Comparison of ENCODE assay signal across 8 cellular contexts in the genomic region with DNA sequence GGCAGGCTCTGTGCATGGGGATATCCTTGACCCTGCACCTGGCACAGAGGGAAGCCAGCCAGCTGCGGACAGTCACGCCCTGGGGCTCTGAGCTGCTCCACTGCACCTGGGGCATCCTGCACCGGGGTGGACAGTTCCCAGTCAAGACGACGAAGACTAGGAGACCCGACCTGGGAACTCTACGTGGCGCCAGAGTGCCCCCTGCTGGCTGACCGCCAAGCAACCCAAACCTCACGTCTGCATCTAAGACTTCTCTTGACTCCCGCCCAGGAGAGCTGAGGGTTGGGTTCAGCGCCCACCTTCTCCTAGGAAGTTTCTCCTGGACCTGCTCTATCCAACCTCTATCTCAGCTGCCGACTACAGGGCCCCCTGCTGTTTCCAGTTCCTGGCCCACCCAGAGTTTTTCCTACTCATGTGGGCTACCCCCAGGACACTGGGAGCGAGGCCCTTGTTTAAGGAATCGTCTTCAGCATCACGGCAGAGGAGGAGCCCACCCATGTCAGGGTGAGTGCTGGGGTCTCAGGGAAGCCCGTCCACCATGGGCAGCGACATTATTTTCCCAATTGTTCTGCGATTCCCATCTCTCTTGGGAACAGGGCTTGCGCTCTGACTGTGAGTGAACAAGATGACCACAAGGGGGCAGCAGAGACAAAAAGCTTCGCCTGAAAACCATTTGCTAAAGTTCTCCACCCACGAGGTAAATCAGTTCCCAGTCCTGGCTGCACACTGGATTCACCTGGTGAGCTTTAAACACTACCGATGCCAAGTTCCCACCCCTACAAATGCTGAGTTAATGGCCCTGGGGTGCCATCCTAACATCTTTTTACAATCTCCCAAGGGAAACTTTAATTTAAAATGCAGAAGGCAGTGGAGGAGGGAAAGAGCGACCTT. TPM values are rescaled to one million over a fixed set of nuclear protein-coding genes. Genes with fewer than 3 reads are reported as not detected.
DNase-seq lines count a peak whose midpoint lies in the region; ATAC-seq lines count a peak whose summit lies in the region.

No MANE protein-coding gene starts in this region.

- no peak overlapping the region for H3K4me3 Mint-ChIP-seq in activated CD8-positive, alpha-beta T cell treated with anti-CD3 and anti-CD28 coated beads, Interleukin-2, amount 10 ng/mL, durations not matched to agents 7 days and 5 days
- H3K4me3 Mint-ChIP-seq in effector memory CD8-positive, alpha-beta T cell, result no peak overlapping the region

- CTCF ChIA-PET in activated CD8-positive, alpha-beta T cell treated with anti-CD3 and anti-CD28 coated beads, Interleukin-2, amount 10 ng/mL, durations not matched to agents 7 days and 5 days (lab: Charles Lee), result interaction anchor here (0.6 to 5.3 kb wide), 34 partner anchors 8 to 662 kb away, joined by 3 to 98 read pairs (median 4); partner anchors contain the start of gene CHST4

- peaks cover 13% of the 10 kb centered on the region for H3K4me1 Mint-ChIP-seq in activated CD8-positive, alpha-beta T cell treated with anti-CD3 and anti-CD28 coated beads, Interleukin-2, amount 10 ng/mL, durations not matched to agents 7 days and 5 days (ENCODE audit: low read depth)
- H3K4me1 Mint-ChIP-seq in effector memory CD8-positive, alpha-beta T cell (ENCODE audit: low read depth in 2 of 2), result peaks cover 0 to 12% of the 10 kb centered on the region in 2 donors

- ATAC-seq in HG03432 (IDR thresholded peaks at IDR 0.05; ENCODE audit: unreplicated experiment), result peak; percentile 42
- peak; percentile 80 for ATAC-seq in activated CD8-positive, alpha-beta T cell treated with anti-CD3 and anti-CD28 coated beads, Interleukin-2, amount 10 ng/mL, durations not matched to agents 7 days and 5 days
- ATAC-seq in effector memory CD8-positive, alpha-beta T cell (replicated peaks), result peak; percentile 70

- H3K36me3 Mint-ChIP-seq in activated CD8-positive, alpha-beta T cell treated with anti-CD3 and anti-CD28 coated beads, Interleukin-2, amount 10 ng/mL, durations not matched to agents 7 days and 5 days (ENCODE audit: low read depth), result no peaks in the 10 kb centered on the region
- peaks cover 3% of the 10 kb centered on the region for H3K36me3 Mint-ChIP-seq in effector memory CD8-positive, alpha-beta T cell (ENCODE audit: insufficient read depth)

- no peaks in the 10 kb centered on the region for H3K9me3 Mint-ChIP-seq in activated CD8-positive, alpha-beta T cell treated with anti-CD3 and anti-CD28 coated beads, Interleukin-2, amount 10 ng/mL, durations not matched to agents 7 days and 5 days (ENCODE audit: insufficient read depth)
- H3K9me3 Mint-ChIP-seq in effector memory CD8-positive, alpha-beta T cell, result no peaks in the 10 kb centered on the region

- peaks cover 27% of the 10 kb centered on the region for H3K27me3 Mint-ChIP-seq in activated CD8-positive, alpha-beta T cell treated with anti-CD3 and anti-CD28 coated beads, Interleukin-2, amount 10 ng/mL, durations not matched to agents 7 days and 5 days (ENCODE audit: low read depth)
- peaks cover 38 to 85% of the 10 kb centered on the region in 2 donors for H3K27me3 Mint-ChIP-seq in effector memory CD8-positive, alpha-beta T cell

- DNase-seq in EL, result peak; percentile 64
- peak; percentile 35 for DNase-seq in NCI-H774 (lab: John Stamatoyannopoulos, UW)
- peak; percentile 77 for DNase-seq in activated CD8-positive, alpha-beta T cell treated with anti-CD3 and anti-CD28 coated beads, Interleukin-2, amount 10 ng/mL, durations not matched to agents 7 days and 5 days
- peak; percentile 65 to 66 (median 66) for DNase-seq in effector memory CD8-positive, alpha-beta T cell
- DNase-seq in medulla oblongata (ENCODE audit: extremely low spot score), result peak; percentile 86
- peak; percentile 24 for DNase-seq in stimulated activated CD8-positive, alpha-beta memory T cell treated with anti-CD3 and anti-CD28 coated beads, Interleukin-12 subunit alpha, Interleukin-12 subunit beta, amount 100 ng/mL, for 4 hours (ENCODE audit: low read depth)
- DNase-seq in GOT3 (lab: John Stamatoyannopoulos, UW), result no peak

- POLR2A ChIA-PET in activated CD8-positive, alpha-beta T cell treated with anti-CD3 and anti-CD28 coated beads, Interleukin-2, amount 10 ng/mL, durations not matched to agents 7 days and 5 days (lab: Charles Lee), result interaction anchor here (1.4 kb wide), 1 partner anchor 87 kb away, joined by 4 read pairs; no protein-coding TSS in a partner anchor

- no peak overlapping the region for H3K27ac Mint-ChIP-seq in activated CD8-positive, alpha-beta T cell treated with anti-CD3 and anti-CD28 coated beads, Interleukin-2, amount 10 ng/mL, durations not matched to agents 7 days and 5 days
- H3K27ac Mint-ChIP-seq in effector memory CD8-positive, alpha-beta T cell, result no peak overlapping the region

RNA-seq across cellular contexts. Expression of gene TLE7, which starts 29.3 kb away (rescaled TPM):
- total RNA-seq in activated CD8-positive, alpha-beta T cell treated with anti-CD3 and anti-CD28 coated beads, Interleukin-2, amount 10 ng/mL, durations not matched to agents 7 days and 5 days, result not detected

RNA-seq across cellular contexts. Expression of gene ZNF23, which starts 49.5 kb away (rescaled TPM):
- total RNA-seq in activated CD8-positive, alpha-beta T cell treated with anti-CD3 and anti-CD28 coated beads, Interleukin-2, amount 10 ng/mL, durations not matched to agents 7 days and 5 days, result 1 to 10 TPM; 7.9 to 8.7 TPM

RNA-seq across cellular contexts. Expression of gene CALB2, which starts 54.0 kb away (rescaled TPM):
- not detected for total RNA-seq in activated CD8-positive, alpha-beta T cell treated with anti-CD3 and anti-CD28 coated beads, Interleukin-2, amount 10 ng/mL, durations not matched to agents 7 days and 5 days
